ENCODE assay signal across 1 cellular context in genomic region chr13:108220042-108220441, GRCh38.
TF ChIP-seq lines count a peak whose summit lies in the region.

No MANE protein-coding gene starts in this region.

TF ChIP-seq in GM23338, 12 proteins besides CTCF, POLR2A, EP300 and RAD21 (continued from another document):
- TF ChIP-seq, protein P1, sequence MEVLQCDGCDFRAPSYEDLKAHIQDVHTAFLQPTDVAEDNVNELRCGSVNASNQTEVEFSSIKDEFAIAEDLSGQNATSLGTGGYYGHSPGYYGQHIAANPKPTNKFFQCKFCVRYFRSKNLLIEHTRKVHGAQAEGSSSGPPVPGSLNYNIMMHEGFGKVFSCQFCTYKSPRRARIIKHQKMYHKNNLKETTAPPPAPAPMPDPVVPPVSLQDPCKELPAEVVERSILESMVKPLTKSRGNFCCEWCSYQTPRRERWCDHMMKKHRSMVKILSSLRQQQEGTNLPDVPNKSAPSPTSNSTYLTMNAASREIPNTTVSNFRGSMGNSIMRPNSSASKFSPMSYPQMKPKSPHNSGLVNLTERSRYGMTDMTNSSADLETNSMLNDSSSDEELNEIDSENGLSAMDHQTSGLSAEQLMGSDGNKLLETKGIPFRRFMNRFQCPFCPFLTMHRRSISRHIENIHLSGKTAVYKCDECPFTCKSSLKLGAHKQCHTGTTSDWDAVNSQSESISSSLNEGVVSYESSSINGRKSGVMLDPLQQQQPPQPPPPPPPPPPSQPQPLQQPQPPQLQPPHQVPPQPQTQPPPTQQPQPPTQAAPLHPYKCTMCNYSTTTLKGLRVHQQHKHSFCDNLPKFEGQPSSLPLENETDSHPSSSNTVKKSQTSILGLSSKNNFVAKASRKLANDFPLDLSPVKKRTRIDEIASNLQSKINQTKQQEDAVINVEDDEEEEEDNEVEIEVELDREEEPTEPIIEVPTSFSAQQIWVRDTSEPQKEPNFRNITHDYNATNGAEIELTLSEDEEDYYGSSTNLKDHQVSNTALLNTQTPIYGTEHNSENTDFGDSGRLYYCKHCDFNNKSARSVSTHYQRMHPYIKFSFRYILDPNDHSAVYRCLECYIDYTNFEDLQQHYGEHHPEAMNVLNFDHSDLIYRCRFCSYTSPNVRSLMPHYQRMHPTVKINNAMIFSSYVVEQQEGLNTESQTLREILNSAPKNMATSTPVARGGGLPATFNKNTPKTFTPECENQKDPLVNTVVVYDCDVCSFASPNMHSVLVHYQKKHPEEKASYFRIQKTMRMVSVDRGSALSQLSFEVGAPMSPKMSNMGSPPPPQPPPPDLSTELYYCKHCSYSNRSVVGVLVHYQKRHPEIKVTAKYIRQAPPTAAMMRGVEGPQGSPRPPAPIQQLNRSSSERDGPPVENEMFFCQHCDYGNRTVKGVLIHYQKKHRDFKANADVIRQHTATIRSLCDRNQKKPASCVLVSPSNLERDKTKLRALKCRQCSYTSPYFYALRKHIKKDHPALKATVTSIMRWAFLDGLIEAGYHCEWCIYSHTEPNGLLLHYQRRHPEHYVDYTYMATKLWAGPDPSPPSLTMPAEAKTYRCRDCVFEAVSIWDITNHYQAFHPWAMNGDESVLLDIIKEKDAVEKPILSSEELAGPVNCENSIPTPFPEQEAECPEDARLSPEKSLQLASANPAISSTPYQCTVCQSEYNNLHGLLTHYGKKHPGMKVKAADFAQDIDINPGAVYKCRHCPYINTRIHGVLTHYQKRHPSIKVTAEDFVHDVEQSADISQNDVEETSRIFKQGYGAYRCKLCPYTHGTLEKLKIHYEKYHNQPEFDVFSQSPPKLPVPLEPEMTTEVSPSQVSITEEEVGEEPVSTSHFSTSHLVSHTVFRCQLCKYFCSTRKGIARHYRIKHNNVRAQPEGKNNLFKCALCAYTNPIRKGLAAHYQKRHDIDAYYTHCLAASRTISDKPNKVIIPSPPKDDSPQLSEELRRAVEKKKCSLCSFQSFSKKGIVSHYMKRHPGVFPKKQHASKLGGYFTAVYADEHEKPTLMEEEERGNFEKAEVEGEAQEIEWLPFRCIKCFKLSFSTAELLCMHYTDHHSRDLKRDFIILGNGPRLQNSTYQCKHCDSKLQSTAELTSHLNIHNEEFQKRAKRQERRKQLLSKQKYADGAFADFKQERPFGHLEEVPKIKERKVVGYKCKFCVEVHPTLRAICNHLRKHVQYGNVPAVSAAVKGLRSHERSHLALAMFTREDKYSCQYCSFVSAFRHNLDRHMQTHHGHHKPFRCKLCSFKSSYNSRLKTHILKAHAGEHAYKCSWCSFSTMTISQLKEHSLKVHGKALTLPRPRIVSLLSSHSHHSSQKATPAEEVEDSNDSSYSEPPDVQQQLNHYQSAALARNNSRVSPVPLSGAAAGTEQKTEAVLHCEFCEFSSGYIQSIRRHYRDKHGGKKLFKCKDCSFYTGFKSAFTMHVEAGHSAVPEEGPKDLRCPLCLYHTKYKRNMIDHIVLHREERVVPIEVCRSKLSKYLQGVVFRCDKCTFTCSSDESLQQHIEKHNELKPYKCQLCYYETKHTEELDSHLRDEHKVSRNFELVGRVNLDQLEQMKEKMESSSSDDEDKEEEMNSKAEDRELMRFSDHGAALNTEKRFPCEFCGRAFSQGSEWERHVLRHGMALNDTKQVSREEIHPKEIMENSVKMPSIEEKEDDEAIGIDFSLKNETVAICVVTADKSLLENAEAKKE (CRISPR knock-in tag; IDR thresholded peaks at IDR 0.05): no peak
- TF ChIP-seq POLR2AphosphoS5 (IDR thresholded peaks at IDR 0.05; ENCODE audit: low read depth): no peak
- no peak for TF ChIP-seq ZNF331 (CRISPR knock-in tag; IDR thresholded peaks at IDR 0.05; ENCODE audit: low read depth)
- no peak for TF ChIP-seq CREB1 (CRISPR knock-in tag; IDR thresholded peaks at IDR 0.05; ENCODE audit: low read depth)
- no peak for TF ChIP-seq JUNB (IDR thresholded peaks at IDR 0.05; ENCODE audit: unreplicated experiment)
- TF ChIP-seq ZNF114 (CRISPR knock-in tag; IDR thresholded peaks at IDR 0.05): no peak
- TF ChIP-seq REST (IDR thresholded peaks at IDR 0.05; ENCODE audit: unreplicated experiment): no peak
- TF ChIP-seq, protein P2, sequence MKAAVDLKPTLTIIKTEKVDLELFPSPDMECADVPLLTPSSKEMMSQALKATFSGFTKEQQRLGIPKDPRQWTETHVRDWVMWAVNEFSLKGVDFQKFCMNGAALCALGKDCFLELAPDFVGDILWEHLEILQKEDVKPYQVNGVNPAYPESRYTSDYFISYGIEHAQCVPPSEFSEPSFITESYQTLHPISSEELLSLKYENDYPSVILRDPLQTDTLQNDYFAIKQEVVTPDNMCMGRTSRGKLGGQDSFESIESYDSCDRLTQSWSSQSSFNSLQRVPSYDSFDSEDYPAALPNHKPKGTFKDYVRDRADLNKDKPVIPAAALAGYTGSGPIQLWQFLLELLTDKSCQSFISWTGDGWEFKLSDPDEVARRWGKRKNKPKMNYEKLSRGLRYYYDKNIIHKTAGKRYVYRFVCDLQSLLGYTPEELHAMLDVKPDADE (IDR thresholded peaks at IDR 0.05): no peak
- no peak for TF ChIP-seq NANOG (IDR thresholded peaks at IDR 0.05; ENCODE audit: borderline replicate concordance)
- no peak for TF ChIP-seq EZH2 (IDR thresholded peaks at IDR 0.05; ENCODE audit: low read depth, unreplicated experiment)
